ENCODE assay signal across 17 cellular contexts in genomic region chr12:120498870-120499515, GRCh38. TPM values are rescaled to one million over a fixed set of nuclear protein-coding genes. Genes with fewer than 3 reads are reported as not detected.
DNase-seq lines count a peak whose midpoint lies in the region; ATAC-seq, FAIRE-seq and TF ChIP-seq lines count a peak whose summit lies in the region.
"Had no signal": no experiment of that assay in that cellular context is flagged by ENCODE, and none has a peak within 500 bp of the region (broad histone marks: within the 10 kb centered on the region; RNA-seq: fewer than 3 reads in every experiment).

No MANE protein-coding gene starts in this region.

- H4K20me1 ChIP-seq in Loucy (ENCODE audit: insufficient read depth, low read length, poor library complexity, severe bottlenecking): peaks cover 32% of the 10 kb centered on the region
- H4K20me1 ChIP-seq in endothelial cell of umbilical vein (replicated peaks; ENCODE audit: control insufficient read depth, extremely low read depth, insufficient read depth, low read length): peaks cover 11% of the 10 kb centered on the region

- no peak for DNase-seq in activated naive CD8-positive, alpha-beta T cell treated with anti-CD3 and anti-CD28 coated beads, Interleukin-2, amount 50 U/mL, for 24 hours
- no peak for DNase-seq in endothelial cell of umbilical vein (ENCODE audit: low read depth, low spot score)
- no peak for DNase-seq in stimulated activated effector memory CD8-positive, alpha-beta T cell treated with anti-CD3 and anti-CD28 coated beads, Interleukin-12 subunit alpha, Interleukin-12 subunit beta, amount 100 ng/mL, for 72 hours (ENCODE audit: low spot score in 2 of 2)
- no peak for DNase-seq in NCI-H1105 treated with DMSO at 0.1 percent for 48 hours (lab: John Stamatoyannopoulos, UW)
- DNase-seq in GOT3 (lab: John Stamatoyannopoulos, UW): no peak
- no peak for DNase-seq in activated gamma-delta T cell treated with Interleukin-2 at 50 U/mL for 16 hours
- DNase-seq: heart left ventricle; kidney; NCI-H2081 treated with DMSO at 0.1 percent for 48 hours; NCI-H69; stimulated activated CD4-positive, alpha-beta T cell treated with anti-CD3 and anti-CD28 coated beads, Interleukin-2, amount 100 ng/mL, for 48 hours had no signal

- H3K79me2 ChIP-seq in Loucy (ENCODE audit: insufficient read depth, low read length) (peaks cover 29% of the 10 kb centered on the region), endothelial cell of umbilical vein (ENCODE audit: control insufficient read depth, insufficient read depth, low read length) (peaks cover 24% of the 10 kb centered on the region)

- H3F3A ChIP-seq in Loucy (ENCODE audit: low read depth): peaks cover 3% of the 10 kb centered on the region; the same call in 1 of the 2 replicates

- H3K36me3 ChIP-seq in Loucy (ENCODE audit: insufficient read depth, low read length) (peaks cover 18% of the 10 kb centered on the region), endothelial cell of umbilical vein (ENCODE audit: control insufficient read depth in 2 of 2, extremely low read depth in 1 of 2, insufficient read depth in 2 of 2, low read length in 2 of 2) (peaks cover 10 to 12% of the 10 kb centered on the region in 2 experiments)

- peak; percentile 51 for TF ChIP-seq POLR2A in endothelial cell of umbilical vein (IDR thresholded peaks at IDR 0.05; ENCODE audit: low read depth, low read length)

- dilution Hi-C loops in endothelial cell of umbilical vein (cut with MboI; ENCODE audit: extremely low pct_ligation_motif_present, low sequenced_read_pairs): no loop called here

- no peaks in the 10 kb centered on the region for H3K9me2 ChIP-seq in Loucy (replicated peaks; ENCODE audit: low read depth, low read length)

- H3K9me3 Mint-ChIP-seq in activated naive CD8-positive, alpha-beta T cell (ENCODE audit: low read depth): no peaks in the 10 kb centered on the region
- no peaks in the 10 kb centered on the region for H3K9me3 Mint-ChIP-seq in activated naive CD8-positive, alpha-beta T cell treated with anti-CD3 and anti-CD28 coated beads, Interleukin-2, amount 50 U/mL, for 24 hours
- no peaks in the 10 kb centered on the region for H3K9me3 Mint-ChIP-seq in stimulated activated effector memory CD8-positive, alpha-beta T cell treated with anti-CD3 and anti-CD28 coated beads, Interleukin-12 subunit alpha, Interleukin-12 subunit beta, amount 100 ng/mL, for 72 hours
- H3K9me3 Mint-ChIP-seq: dendritic cell treated with granulocyte-macrophage colony-stimulating factor and Interleukin-4, amounts not matched to agents 40 ng/mL and 50 ng/mL, for 4 days had no signal

- no peaks in the 10 kb centered on the region for H3K27me3 Mint-ChIP-seq in activated naive CD8-positive, alpha-beta T cell
- H3K27me3 Mint-ChIP-seq in activated naive CD8-positive, alpha-beta T cell treated with anti-CD3 and anti-CD28 coated beads, Interleukin-2, amount 50 U/mL, for 24 hours: peaks cover 2% of the 10 kb centered on the region
- H3K27me3 Mint-ChIP-seq: dendritic cell treated with granulocyte-macrophage colony-stimulating factor and Interleukin-4, amounts not matched to agents 40 ng/mL and 50 ng/mL, for 4 days had no signal

- H3K4me3 ChIP-seq in Loucy (ENCODE audit: low read length, poor library complexity, severe bottlenecking) (peak overlapping the region; percentile 96), endothelial cell of umbilical vein (replicated peaks in 1 of 3; ENCODE audit: insufficient read depth in 1 of 3, low read depth in 1 of 3, low read length in 3 of 3) (no peak overlapping the region)

- H3K9me3 ChIP-seq in Loucy (ENCODE audit: insufficient read depth, low read depth, low read length): no peaks in the 10 kb centered on the region
- no peaks in the 10 kb centered on the region for H3K9me3 ChIP-seq in endothelial cell of umbilical vein (replicated peaks; ENCODE audit: control insufficient read depth, insufficient read depth, low read length)
- H3K9me3 ChIP-seq: heart left ventricle had no signal

- POLR2A ChIA-PET in endothelial cell of umbilical vein (lab: Charles Lee): interaction anchor here (0.6 kb wide), 1 partner anchor 208 kb away, joined by 9 read pairs; no protein-coding TSS in a partner anchor

- H2AFZ ChIP-seq in Loucy (ENCODE audit: low read length) (no peak overlapping the region), endothelial cell of umbilical vein (ENCODE audit: low read depth, low read length) (no peak overlapping the region)

- H3K27me3 ChIP-seq in Loucy (ENCODE audit: insufficient read depth, low read length, poor library complexity, severe bottlenecking): no peaks in the 10 kb centered on the region
- H3K27me3 ChIP-seq in endothelial cell of umbilical vein (ENCODE audit: control insufficient read depth in 2 of 2, insufficient read depth in 2 of 2, low read length in 2 of 2): no peaks in the 10 kb centered on the region
- H3K27me3 ChIP-seq: heart left ventricle had no signal

- peak overlapping the region; percentile 19 for H3K9ac ChIP-seq in Loucy (ENCODE audit: low read depth, low read length, poor library complexity, severe bottlenecking)
- H3K9ac ChIP-seq in endothelial cell of umbilical vein (replicated peaks; ENCODE audit: extremely low read depth, insufficient read depth, low read length): no peak overlapping the region

- CTCF ChIA-PET in endothelial cell of umbilical vein (lab: Charles Lee): no interaction called here

- H3K27ac Mint-ChIP-seq in activated naive CD8-positive, alpha-beta T cell: peak overlapping the region; percentile 5
- H3K27ac Mint-ChIP-seq in activated naive CD8-positive, alpha-beta T cell treated with anti-CD3 and anti-CD28 coated beads, Interleukin-2, amount 50 U/mL, for 24 hours: no peak overlapping the region
- peak overlapping the region; percentile 84 for H3K27ac Mint-ChIP-seq in stimulated activated effector memory CD8-positive, alpha-beta T cell treated with anti-CD3 and anti-CD28 coated beads, Interleukin-12 subunit alpha, Interleukin-12 subunit beta, amount 100 ng/mL, for 72 hours
- H3K27ac Mint-ChIP-seq: dendritic cell treated with granulocyte-macrophage colony-stimulating factor and Interleukin-4, amounts not matched to agents 40 ng/mL and 50 ng/mL, for 4 days had no signal

- H3K4me1 ChIP-seq in Loucy (ENCODE audit: insufficient read depth, low read length, poor library complexity, severe bottlenecking) (peaks cover 22% of the 10 kb centered on the region), endothelial cell of umbilical vein (ENCODE audit: control insufficient read depth, extremely low read depth, insufficient read depth, low read length) (peaks cover 15% of the 10 kb centered on the region)

- H3K9me1 ChIP-seq in endothelial cell of umbilical vein (replicated peaks; ENCODE audit: control insufficient read depth, extremely low read depth, insufficient read depth, low read length): no peaks in the 10 kb centered on the region

- H3K4me3 Mint-ChIP-seq in activated naive CD8-positive, alpha-beta T cell: no peak overlapping the region
- no peak overlapping the region for H3K4me3 Mint-ChIP-seq in activated naive CD8-positive, alpha-beta T cell treated with anti-CD3 and anti-CD28 coated beads, Interleukin-2, amount 50 U/mL, for 24 hours
- no peak overlapping the region for H3K4me3 Mint-ChIP-seq in stimulated activated effector memory CD8-positive, alpha-beta T cell treated with anti-CD3 and anti-CD28 coated beads, Interleukin-12 subunit alpha, Interleukin-12 subunit beta, amount 100 ng/mL, for 72 hours
- H3K4me3 Mint-ChIP-seq: dendritic cell treated with granulocyte-macrophage colony-stimulating factor and Interleukin-4, amounts not matched to agents 40 ng/mL and 50 ng/mL, for 4 days had no signal

- H3K36me3 Mint-ChIP-seq in activated naive CD8-positive, alpha-beta T cell: peaks cover 9% of the 10 kb centered on the region
- peaks cover 40% of the 10 kb centered on the region for H3K36me3 Mint-ChIP-seq in activated naive CD8-positive, alpha-beta T cell treated with anti-CD3 and anti-CD28 coated beads, Interleukin-2, amount 50 U/mL, for 24 hours (ENCODE audit: low read depth)
- peaks cover 86% of the 10 kb centered on the region for H3K36me3 Mint-ChIP-seq in stimulated activated effector memory CD8-positive, alpha-beta T cell treated with anti-CD3 and anti-CD28 coated beads, Interleukin-12 subunit alpha, Interleukin-12 subunit beta, amount 100 ng/mL, for 72 hours

- BruUV-seq in endothelial cell of umbilical vein (replicated peaks; lab: Mats Ljungman, UMichigan): no TSS peak

- no peak for ATAC-seq in activated naive CD8-positive, alpha-beta T cell treated with anti-CD3 and anti-CD28 coated beads, Interleukin-2, amount 50 U/mL, for 24 hours
- no peak for ATAC-seq in stimulated activated effector memory CD8-positive, alpha-beta T cell treated with anti-CD3 and anti-CD28 coated beads, Interleukin-12 subunit alpha, Interleukin-12 subunit beta, amount 100 ng/mL, for 72 hours
- ATAC-seq: heart left ventricle, Panc1 had no signal

- FAIRE-seq in endothelial cell of umbilical vein (lab: Jason Lieb, UNC): no peak
- FAIRE-seq: GM18507, HTR-8/SVneo, kidney had no signal

- intact Hi-C loops in endothelial cell of umbilical vein (cut with micrococcal nuclease): no loop called here

- TF ChIP-seq CTCF in Loucy (conservative IDR thresholded peaks at IDR 0.05; ENCODE audit: low read length): no peak
- TF ChIP-seq CTCF in endothelial cell of umbilical vein (IDR thresholded peaks at IDR 0.05; ENCODE audit: extremely low read depth in 1 of 2, insufficient read depth in 1 of 2, low read depth in 1 of 2, low read length in 2 of 2): no peak

- H3K4me2 ChIP-seq in Loucy (ENCODE audit: low read depth, low read length, poor library complexity, severe bottlenecking): peak overlapping the region; percentile 93
- no peak overlapping the region for H3K4me2 ChIP-seq in endothelial cell of umbilical vein (ENCODE audit: insufficient read depth, low read length)

- H3K27ac ChIP-seq in endothelial cell of umbilical vein (ENCODE audit: insufficient read depth, low read depth, low read length): no peak overlapping the region

- peaks cover 25% of the 10 kb centered on the region for H3K4me1 Mint-ChIP-seq in activated naive CD8-positive, alpha-beta T cell (ENCODE audit: low read depth)
- peaks cover 24% of the 10 kb centered on the region for H3K4me1 Mint-ChIP-seq in activated naive CD8-positive, alpha-beta T cell treated with anti-CD3 and anti-CD28 coated beads, Interleukin-2, amount 50 U/mL, for 24 hours
- peaks cover 41% of the 10 kb centered on the region for H3K4me1 Mint-ChIP-seq in stimulated activated effector memory CD8-positive, alpha-beta T cell treated with anti-CD3 and anti-CD28 coated beads, Interleukin-12 subunit alpha, Interleukin-12 subunit beta, amount 100 ng/mL, for 72 hours

RNA-seq across cellular contexts. Expression of gene DYNLL1, which starts 3.1 kb away (rescaled TPM):
- total RNA-seq in endothelial cell of umbilical vein: 469 TPM in 2 replicates
- polyA plus RNA-seq in endothelial cell of umbilical vein: 538 and 600 TPM in 2 replicates
- polyA plus RNA-seq in endothelial cell of umbilical vein (2011; cell fraction: cytosol; rRNA removed): 684 and 687 TPM in 2 replicates
- 214 and 254 TPM in 2 replicates for polyA plus RNA-seq in endothelial cell of umbilical vein (2011; cell fraction: nucleus; rRNA removed)
- 725 and 951 TPM in 2 replicates for polyA plus RNA-seq in endothelial cell of umbilical vein (2012)
- 130 and 133 TPM in 2 replicates for polyA minus RNA-seq in endothelial cell of umbilical vein
- 137 TPM for polyA minus RNA-seq in endothelial cell of umbilical vein (2011; cell fraction: cytosol; rRNA and poly(A)+ RNA removed)
- 29.7 and 40.4 TPM in 2 replicates for polyA minus RNA-seq in endothelial cell of umbilical vein (2011; cell fraction: nucleus; rRNA and poly(A)+ RNA removed)

RNA-seq across cellular contexts. Expression of gene SRSF9, which starts 29.4 kb away (rescaled TPM):
- total RNA-seq in endothelial cell of umbilical vein: 226 and 238 TPM in 2 replicates
- polyA plus RNA-seq in endothelial cell of umbilical vein: 97.7 and 153 TPM in 2 replicates
- polyA plus RNA-seq in endothelial cell of umbilical vein (2011; cell fraction: cytosol; rRNA removed): 147 and 180 TPM in 2 replicates
- polyA plus RNA-seq in endothelial cell of umbilical vein (2011; cell fraction: nucleus; rRNA removed): 143 and 191 TPM in 2 replicates
- polyA plus RNA-seq in endothelial cell of umbilical vein (2012): 207 and 216 TPM in 2 replicates
- polyA minus RNA-seq in endothelial cell of umbilical vein: 76.8 TPM in 2 replicates
- polyA minus RNA-seq in endothelial cell of umbilical vein (2011; cell fraction: cytosol; rRNA and poly(A)+ RNA removed): 104 TPM
- polyA minus RNA-seq in endothelial cell of umbilical vein (2011; cell fraction: nucleus; rRNA and poly(A)+ RNA removed): 54.5 and 62.4 TPM in 2 replicates

RNA-seq across cellular contexts. Expression of gene COQ5, which starts 30.0 kb away (rescaled TPM):
- total RNA-seq in endothelial cell of umbilical vein: 19.7 and 27.2 TPM in 2 replicates
- polyA plus RNA-seq in endothelial cell of umbilical vein: 18.4 and 23.7 TPM in 2 replicates
- 27.6 and 29.7 TPM in 2 replicates for polyA plus RNA-seq in endothelial cell of umbilical vein (2011; cell fraction: cytosol; rRNA removed)
- polyA plus RNA-seq in endothelial cell of umbilical vein (2011; cell fraction: nucleus; rRNA removed): 18.9 and 24.1 TPM in 2 replicates
- polyA plus RNA-seq in endothelial cell of umbilical vein (2012): 28.0 and 31.3 TPM in 2 replicates
- polyA minus RNA-seq in endothelial cell of umbilical vein: 19.6 and 23.8 TPM in 2 replicates
- 14.6 TPM for polyA minus RNA-seq in endothelial cell of umbilical vein (2011; cell fraction: cytosol; rRNA and poly(A)+ RNA removed)
- polyA minus RNA-seq in endothelial cell of umbilical vein (2011; cell fraction: nucleus; rRNA and poly(A)+ RNA removed): 6.7 and 10.3 TPM in 2 replicates

RNA-seq across cellular contexts. Expression of gene RNF10, which starts 35.2 kb away (rescaled TPM):
- 192 and 236 TPM in 2 replicates for total RNA-seq in endothelial cell of umbilical vein
- 92.1 and 120 TPM in 2 replicates for polyA plus RNA-seq in endothelial cell of umbilical vein
- 154 and 160 TPM in 2 replicates for polyA plus RNA-seq in endothelial cell of umbilical vein (2011; cell fraction: cytosol; rRNA removed)
- polyA plus RNA-seq in endothelial cell of umbilical vein (2011; cell fraction: nucleus; rRNA removed): 286 and 294 TPM in 2 replicates
- polyA plus RNA-seq in endothelial cell of umbilical vein (2012): 197 and 220 TPM in 2 replicates
- polyA minus RNA-seq in endothelial cell of umbilical vein: 292 and 309 TPM in 2 replicates
- polyA minus RNA-seq in endothelial cell of umbilical vein (2011; cell fraction: cytosol; rRNA and poly(A)+ RNA removed): 70.1 TPM
- polyA minus RNA-seq in endothelial cell of umbilical vein (2011; cell fraction: nucleus; rRNA and poly(A)+ RNA removed): 84.4 and 152 TPM in 2 replicates

RNA-seq across cellular contexts. Expression of gene GATC, which starts 52.7 kb away (rescaled TPM):
- total RNA-seq in endothelial cell of umbilical vein: 28.8 and 33.1 TPM in 2 replicates
- polyA plus RNA-seq in endothelial cell of umbilical vein: 11.8 and 13.0 TPM in 2 replicates
- polyA plus RNA-seq in endothelial cell of umbilical vein (2011; cell fraction: cytosol; rRNA removed): 13.8 and 16.5 TPM in 2 replicates
- 23.5 and 24.2 TPM in 2 replicates for polyA plus RNA-seq in endothelial cell of umbilical vein (2011; cell fraction: nucleus; rRNA removed)
- 23.7 and 28.0 TPM in 2 replicates for polyA plus RNA-seq in endothelial cell of umbilical vein (2012)
- polyA minus RNA-seq in endothelial cell of umbilical vein: 17.4 and 25.1 TPM in 2 replicates
- 18.4 TPM for polyA minus RNA-seq in endothelial cell of umbilical vein (2011; cell fraction: cytosol; rRNA and poly(A)+ RNA removed)
- polyA minus RNA-seq in endothelial cell of umbilical vein (2011; cell fraction: nucleus; rRNA and poly(A)+ RNA removed): 10.0 and 11.4 TPM in 2 replicates
